Comparison of ENCODE assay signal across 8 cellular contexts in the genomic region with DNA sequence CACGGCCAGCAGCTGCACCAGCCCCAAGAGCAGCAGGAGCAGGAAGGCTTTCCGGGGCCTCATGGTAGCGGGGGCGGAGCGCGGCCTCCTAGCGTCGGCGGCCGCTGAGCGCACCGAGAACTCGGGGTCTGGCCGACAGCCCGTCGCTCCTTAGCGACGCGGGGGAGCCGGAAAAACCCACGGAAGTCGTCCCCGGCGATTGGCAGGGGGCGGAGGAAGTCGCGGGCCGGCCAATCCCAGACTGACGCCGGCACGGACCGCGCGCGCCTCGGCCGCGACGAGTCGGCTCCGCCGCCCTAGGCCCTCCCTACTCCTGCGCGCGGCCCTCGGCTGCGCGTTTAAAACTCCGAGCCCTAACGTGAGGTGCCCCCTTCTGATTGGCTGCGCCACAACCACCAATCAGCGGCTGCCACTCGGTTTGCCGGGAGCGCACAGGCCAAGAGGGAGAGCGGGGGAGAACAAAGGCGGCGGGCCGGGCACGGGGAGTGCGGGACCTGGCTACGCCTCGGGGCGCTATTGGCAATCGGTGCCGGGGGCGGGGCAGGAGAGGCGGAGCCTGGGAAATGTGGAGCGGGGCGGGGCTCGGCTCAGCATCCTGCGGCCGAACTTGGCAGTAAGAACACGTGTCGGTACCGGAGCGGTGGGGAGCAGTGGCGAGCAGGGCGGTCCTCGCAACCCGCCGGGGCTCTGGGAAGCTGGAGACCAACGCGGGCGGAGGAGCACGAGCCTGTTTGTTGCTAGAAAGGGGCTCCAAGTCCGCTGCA. TPM values are rescaled to one million over a fixed set of nuclear protein-coding genes. Genes with fewer than 3 reads are reported as not detected.
A peak's percentile ranks its signal among the peaks of the same experiment; 100 is the strongest.
DNase-seq lines count a peak whose midpoint lies in the region; ATAC-seq and TF ChIP-seq lines count a peak whose summit lies in the region.

Gene PDIA4 (minus strand): TSS at position 160 of the 764 bp plus-strand sequence. CDS start 97 bp downstream, at position 63.

- H3K4me3 ChIP-seq in left ventricle myocardium inferior = peak within 1 kb of the TSS; percentile 90

- H3K4me3 Mint-ChIP-seq in T-helper 17 cell (peak within 1 kb of the TSS; percentile 93), progenitor cell of endocrine pancreas (ENCODE audit: low read depth) (peak within 1 kb of the TSS; percentile 86)

- H3K27me3 ChIP-seq in left ventricle myocardium inferior (ENCODE audit: low read depth) = no peaks in the 10 kb centered on the region

- ATAC-seq in HG02885 (IDR thresholded peaks at IDR 0.05; ENCODE audit: poor library complexity, unreplicated experiment) (peak; percentile 90), T-helper 17 cell (peak; percentile 89)

- peak within 1 kb of the TSS; percentile 94 for H3K27ac ChIP-seq in left ventricle myocardium inferior (replicated peaks)

- peak; percentile 91 for TF ChIP-seq POLR2A in GM15510 (IDR thresholded peaks at IDR 0.05; ENCODE audit: borderline replicate concordance, extremely low read depth, insufficient read length)

- peaks cover 33% of the 10 kb centered on the region for H3K4me1 ChIP-seq in left ventricle myocardium inferior

- DNase-seq in NCI-H1694 treated with DMSO at 0.1 percent for 48 hours (lab: John Stamatoyannopoulos, UW) (peak; percentile 97), T-helper 17 cell (peak; percentile 98 to 99 (median 99)), amygdala (lab: John Stamatoyannopoulos, UW) (peak; percentile 65 to 100 (median 99)), left ventricle myocardium inferior (peak; percentile 99), progenitor cell of endocrine pancreas (ENCODE audit: low spot score, unreplicated experiment) (peak; percentile 100), ureter (ENCODE audit: low spot score) (peak; percentile 100)

- H3K9me3 ChIP-seq in T-helper 17 cell (ENCODE audit: control insufficient read depth, low read length, poor library complexity, severe bottlenecking) (no peaks in the 10 kb centered on the region), left ventricle myocardium inferior (replicated peaks) (no peaks in the 10 kb centered on the region)

- H3K27me3 Mint-ChIP-seq in T-helper 17 cell (no peaks in the 10 kb centered on the region), progenitor cell of endocrine pancreas (peaks cover 5% of the 10 kb centered on the region)

- H3K4me1 Mint-ChIP-seq in T-helper 17 cell (peaks cover 39% of the 10 kb centered on the region), progenitor cell of endocrine pancreas (ENCODE audit: low read depth) (peaks cover 20% of the 10 kb centered on the region)

- peak; percentile 49 for TF ChIP-seq CTCF in left ventricle myocardium inferior (IDR thresholded peaks at IDR 0.05; ENCODE audit: borderline replicate concordance)
- peak; percentile 35 for TF ChIP-seq CTCF in progenitor cell of endocrine pancreas (IDR thresholded peaks at IDR 0.05; ENCODE audit: unreplicated experiment)

- H3K36me3 Mint-ChIP-seq in T-helper 17 cell (ENCODE audit: low read depth) = peaks cover 2% of the 10 kb centered on the region
- peaks cover 2% of the 10 kb centered on the region for H3K36me3 Mint-ChIP-seq in progenitor cell of endocrine pancreas (ENCODE audit: insufficient read depth)

- no peaks in the 10 kb centered on the region for H3K9me3 Mint-ChIP-seq in progenitor cell of endocrine pancreas (ENCODE audit: low read depth)

- intact Hi-C loops in left ventricle myocardium inferior (cut with micrococcal nuclease) = no loop called here

- no peaks in the 10 kb centered on the region for H3K36me3 ChIP-seq in left ventricle myocardium inferior

- peak within 1 kb of the TSS; percentile 96 for H3K27ac Mint-ChIP-seq in T-helper 17 cell
- H3K27ac Mint-ChIP-seq in progenitor cell of endocrine pancreas = peak within 1 kb of the TSS; percentile 98

RNA-seq across cellular contexts. Expression of gene PDIA4, which starts in this region (rescaled TPM):
- 10 to 100 TPM; 42.4 to 49.8 TPM for total RNA-seq in T-helper 17 cell
- 32.3 TPM for total RNA-seq in left ventricle myocardium inferior
- 238 TPM in 2 replicates for total RNA-seq in progenitor cell of endocrine pancreas
- 116 TPM for total RNA-seq in ureter

Comparison
In these comparisons a context has a peak if more than half of its experiments do, and no peak if none do; other contexts are left out.
1. Peak in every context shown above with its lines: DNase-seq, ATAC-seq, H3K4me3 ChIP-seq and H3K27ac ChIP-seq.